Comparison of ENCODE assay signal across 8 cellular contexts in the genomic region with DNA sequence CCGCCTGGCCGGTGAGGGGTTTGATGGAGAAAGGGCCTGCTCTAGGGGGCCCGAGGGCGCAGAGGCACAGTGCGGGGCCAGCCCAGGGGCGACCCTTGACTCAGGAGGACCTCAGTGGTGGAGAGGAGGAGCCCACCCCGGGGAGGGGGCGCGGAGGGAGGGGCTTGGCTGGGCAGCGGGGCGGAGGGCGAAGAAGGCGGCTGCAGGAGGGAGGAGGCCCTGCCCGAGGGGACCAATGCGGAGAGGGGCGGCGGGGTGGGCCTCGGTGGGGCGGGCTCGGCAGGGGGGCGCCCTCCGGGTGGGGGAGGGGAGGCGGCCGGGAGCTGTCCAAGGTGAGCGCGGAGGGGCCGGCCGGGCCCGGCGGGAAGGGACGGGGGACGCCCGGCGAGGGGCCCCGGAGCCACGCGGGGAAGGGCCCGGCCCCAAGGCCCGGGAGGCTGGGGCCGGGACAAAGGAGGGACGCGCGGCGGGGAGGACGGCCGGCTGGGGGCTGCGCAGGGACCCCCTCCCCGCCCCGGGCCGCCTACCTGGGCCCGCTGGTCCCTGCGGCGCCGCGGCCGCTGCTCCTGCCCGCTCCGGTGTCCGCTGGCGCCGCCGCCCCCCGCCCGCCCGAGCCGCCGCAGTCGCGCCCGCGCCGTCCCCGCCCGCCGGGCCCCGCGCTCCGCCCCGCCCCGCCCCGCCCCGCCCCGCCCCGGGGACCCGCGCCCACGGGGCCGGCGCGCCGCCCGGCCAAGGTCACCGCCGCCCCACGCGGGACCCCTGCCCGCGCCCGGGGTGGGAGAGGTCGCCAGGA. TPM values are rescaled to one million over a fixed set of nuclear protein-coding genes. Genes with fewer than 3 reads are reported as not detected.
DNase-seq lines count a peak whose midpoint lies in the region; ATAC-seq and TF ChIP-seq lines count a peak whose summit lies in the region.

A gene with protein sequence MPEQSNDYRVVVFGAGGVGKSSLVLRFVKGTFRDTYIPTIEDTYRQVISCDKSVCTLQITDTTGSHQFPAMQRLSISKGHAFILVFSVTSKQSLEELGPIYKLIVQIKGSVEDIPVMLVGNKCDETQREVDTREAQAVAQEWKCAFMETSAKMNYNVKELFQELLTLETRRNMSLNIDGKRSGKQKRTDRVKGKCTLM (minus strand): TSS at position 596 of the 793 bp plus-strand sequence. CDS start 3,566 bp downstream, outside the sequence.

- H3K4me1 Mint-ChIP-seq in activated naive CD4-positive, alpha-beta T cell treated with anti-CD3 and anti-CD28 coated beads, Interleukin-2, amount 50 U/mL, for 24 hours = peaks cover 5% of the 10 kb centered on the region
- no peaks in the 10 kb centered on the region for H3K4me1 Mint-ChIP-seq in activated T-helper 1 cell treated with anti-CD3 and anti-CD28 coated beads, Interleukin-12 subunit alpha, Interleukin-12 subunit beta, Interleukin-2, Interleukin-4 antibody, amounts not matched to agents 30 ng/mL and 10 ng/mL and 1 ng/mL, durations not matched to agents 14 hours and 24 hours and 36 hours (ENCODE audit: low read depth)

- intact Hi-C loops in mammary epithelial cell (cut with micrococcal nuclease) = no loop called here
- intact Hi-C loops in lower lobe of right lung (cut with DNase I) = no loop called here
- intact Hi-C loops in uterus (cut with DNase I; ENCODE audit: low total_unique reads) = no loop called here
- intact Hi-C loops in activated T-helper 1 cell treated with anti-CD3 and anti-CD28 coated beads, Interleukin-12 subunit alpha, Interleukin-12 subunit beta, Interleukin-2, Interleukin-4 antibody, amounts not matched to agents 30 ng/mL and 10 ng/mL and 1 ng/mL, durations not matched to agents 14 hours and 24 hours and 36 hours (cut with micrococcal nuclease) = no loop called here

- H3K36me3 ChIP-seq in mammary epithelial cell (ENCODE audit: insufficient read depth, low read length) (no peaks in the 10 kb centered on the region), lower lobe of right lung (no peaks in the 10 kb centered on the region), uterus (no peaks in the 10 kb centered on the region)

- in situ Hi-C loops in mammary epithelial cell (cut with MboI; ENCODE audit: low sequenced_read_pairs in 2 of 2) = no loop called here

- no peak within 1 kb of the TSS for H3K9ac ChIP-seq in mammary epithelial cell (ENCODE audit: insufficient read depth, low read length)

- WGBS in mammary epithelial cell (ENCODE audit: low coverage, missing lambda C conversion rate) = no CpG with 5 or more reads among the region's 100 CpGs

- H3K4me2 ChIP-seq in mammary epithelial cell (ENCODE audit: insufficient read depth, low read depth, low read length) = peak within 1 kb of the TSS; percentile 30

- H3K79me2 ChIP-seq in mammary epithelial cell (ENCODE audit: insufficient read depth, low read length) = no peaks in the 10 kb centered on the region

- H2AFZ ChIP-seq in mammary epithelial cell (ENCODE audit: low read depth, low read length) = no peak within 1 kb of the TSS

- no peaks in the 10 kb centered on the region for H4K20me1 ChIP-seq in mammary epithelial cell (ENCODE audit: insufficient read depth, low read length)

- peak within 1 kb of the TSS; percentile 36 for H3K4me3 Mint-ChIP-seq in activated naive CD4-positive, alpha-beta T cell treated with anti-CD3 and anti-CD28 coated beads, Interleukin-2, amount 50 U/mL, for 24 hours
- no peak within 1 kb of the TSS for H3K4me3 Mint-ChIP-seq in activated T-helper 1 cell treated with anti-CD3 and anti-CD28 coated beads, Interleukin-12 subunit alpha, Interleukin-12 subunit beta, Interleukin-2, Interleukin-4 antibody, amounts not matched to agents 30 ng/mL and 10 ng/mL and 1 ng/mL, durations not matched to agents 14 hours and 24 hours and 36 hours

- CTCF ChIA-PET in mammary epithelial cell (lab: Charles Lee; ENCODE audit: low non-redundant PET) = no interaction called here

- peaks cover 13% of the 10 kb centered on the region for H3K27me3 Mint-ChIP-seq in activated naive CD4-positive, alpha-beta T cell treated with anti-CD3 and anti-CD28 coated beads, Interleukin-2, amount 50 U/mL, for 24 hours
- H3K27me3 Mint-ChIP-seq in activated T-helper 1 cell treated with anti-CD3 and anti-CD28 coated beads, Interleukin-12 subunit alpha, Interleukin-12 subunit beta, Interleukin-2, Interleukin-4 antibody, amounts not matched to agents 30 ng/mL and 10 ng/mL and 1 ng/mL, durations not matched to agents 14 hours and 24 hours and 36 hours (ENCODE audit: insufficient read depth) = peaks cover 28% of the 10 kb centered on the region

- no peaks in the 10 kb centered on the region for H3K9me3 ChIP-seq in mammary epithelial cell (replicated peaks; ENCODE audit: insufficient read depth, low read length)
- H3K9me3 ChIP-seq in lower lobe of right lung = no peaks in the 10 kb centered on the region
- no peaks in the 10 kb centered on the region for H3K9me3 ChIP-seq in uterus

- H3K27me3 ChIP-seq in mammary epithelial cell (ENCODE audit: insufficient read depth, low read length) = peaks cover 11% of the 10 kb centered on the region
- H3K27me3 ChIP-seq in lower lobe of right lung (ENCODE audit: low read depth) = peaks cover 54% of the 10 kb centered on the region
- no peaks in the 10 kb centered on the region for H3K27me3 ChIP-seq in uterus

- dilution Hi-C loops in mammary epithelial cell (cut with HindIII; ENCODE audit: low sequenced_read_pairs) = no loop called here

- H3K4me1 ChIP-seq in mammary epithelial cell (ENCODE audit: insufficient read depth, low read length) (peaks cover 14% of the 10 kb centered on the region), lower lobe of right lung (peaks cover 9% of the 10 kb centered on the region), uterus (peaks cover 0 to 32% of the 10 kb centered on the region in 2 donors)

- H3K27ac Mint-ChIP-seq in activated naive CD4-positive, alpha-beta T cell treated with anti-CD3 and anti-CD28 coated beads, Interleukin-2, amount 50 U/mL, for 24 hours = no peak within 1 kb of the TSS
- H3K27ac Mint-ChIP-seq in activated T-helper 1 cell treated with anti-CD3 and anti-CD28 coated beads, Interleukin-12 subunit alpha, Interleukin-12 subunit beta, Interleukin-2, Interleukin-4 antibody, amounts not matched to agents 30 ng/mL and 10 ng/mL and 1 ng/mL, durations not matched to agents 14 hours and 24 hours and 36 hours = no peak within 1 kb of the TSS

- no peak for TF ChIP-seq CTCF in mammary epithelial cell (conservative IDR thresholded peaks at IDR 0.05 in 1 of 2, IDR thresholded peaks at IDR 0.05 in 1 of 2; ENCODE audit: extremely low read depth in 1 of 2, insufficient read depth in 1 of 2, low read depth in 1 of 2, low read length in 2 of 2)
- TF ChIP-seq CTCF in lower lobe of right lung (IDR thresholded peaks at IDR 0.05) = no peak
- TF ChIP-seq CTCF in uterus (IDR thresholded peaks at IDR 0.05) = no peak

- DNase-seq in activated naive CD4-positive, alpha-beta T cell treated with anti-CD3 and anti-CD28 coated beads, Interleukin-2, amount 50 U/mL, for 16 hours = no peak
- no peak for DNase-seq in mammary epithelial cell
- DNase-seq in lower lobe of right lung = no peak
- no peak for DNase-seq in uterus
- no peak for DNase-seq in activated T-helper 1 cell treated with anti-CD3 and anti-CD28 coated beads, Interleukin-12 subunit alpha, Interleukin-12 subunit beta, Interleukin-2, Interleukin-4 antibody, amounts not matched to agents 30 ng/mL and 10 ng/mL and 1 ng/mL, durations not matched to agents 14 hours and 24 hours and 36 hours (ENCODE audit: low spot score)

- H3K36me3 Mint-ChIP-seq in activated naive CD4-positive, alpha-beta T cell treated with anti-CD3 and anti-CD28 coated beads, Interleukin-2, amount 50 U/mL, for 24 hours = no peaks in the 10 kb centered on the region
- no peaks in the 10 kb centered on the region for H3K36me3 Mint-ChIP-seq in activated T-helper 1 cell treated with anti-CD3 and anti-CD28 coated beads, Interleukin-12 subunit alpha, Interleukin-12 subunit beta, Interleukin-2, Interleukin-4 antibody, amounts not matched to agents 30 ng/mL and 10 ng/mL and 1 ng/mL, durations not matched to agents 14 hours and 24 hours and 36 hours (ENCODE audit: low read depth)

- ATAC-seq in lower lobe of right lung (no peak), GM18870 (IDR thresholded peaks at IDR 0.05; ENCODE audit: unreplicated experiment) (no peak), GM18519 (IDR thresholded peaks at IDR 0.05; ENCODE audit: low FRiP score, unreplicated experiment) (no peak)

- BruUV-seq in mammary epithelial cell (replicated peaks; lab: Mats Ljungman, UMichigan) = no TSS peak

- H3K4me3 ChIP-seq in mammary epithelial cell (replicated peaks in 1 of 3; ENCODE audit: insufficient read depth in 1 of 3, low read depth in 2 of 3, low read length in 3 of 3) (peak within 1 kb of the TSS in 1 of 3 experiments; percentile 21), lower lobe of right lung (peak within 1 kb of the TSS; percentile 42), uterus (peak within 1 kb of the TSS; percentile 45 to 53)

- no peak within 1 kb of the TSS for H3K27ac ChIP-seq in mammary epithelial cell (ENCODE audit: insufficient read depth, low read depth, low read length)
- H3K27ac ChIP-seq in lower lobe of right lung = no peak within 1 kb of the TSS
- H3K27ac ChIP-seq in uterus = peak within 1 kb of the TSS; percentile 81 to 88

- no peaks in the 10 kb centered on the region for H3K9me3 Mint-ChIP-seq in activated naive CD4-positive, alpha-beta T cell treated with anti-CD3 and anti-CD28 coated beads, Interleukin-2, amount 50 U/mL, for 24 hours
- H3K9me3 Mint-ChIP-seq in activated T-helper 1 cell treated with anti-CD3 and anti-CD28 coated beads, Interleukin-12 subunit alpha, Interleukin-12 subunit beta, Interleukin-2, Interleukin-4 antibody, amounts not matched to agents 30 ng/mL and 10 ng/mL and 1 ng/mL, durations not matched to agents 14 hours and 24 hours and 36 hours = peaks cover under 1% of the 10 kb centered on the region

- peak in 1 of 2 donors; percentile 12 for TF ChIP-seq POLR2A in uterus (IDR thresholded peaks at IDR 0.05)

RNA-seq across cellular contexts. Expression of the gene that starts here (rescaled TPM):
- total RNA-seq in mammary epithelial cell (1 to 10 TPM in 1 of 2 donors, under 1 TPM in 1; 0.42 to 4.3 TPM), lower lobe of right lung (0.71 TPM), uterus (10 to 100 TPM in 1 of 4 donors, 1 to 10 TPM in 3; 1.0 to 34.1 (median 4.9) TPM)
- polyA plus RNA-seq in mammary epithelial cell = 0.09 TPM
- not detected for polyA minus RNA-seq in mammary epithelial cell
- total RNA-seq in activated T-helper 1 cell treated with anti-CD3 and anti-CD28 coated beads, Interleukin-12 subunit alpha, Interleukin-12 subunit beta, Interleukin-2, Interleukin-4 antibody, amounts not matched to agents 30 ng/mL and 10 ng/mL and 1 ng/mL, durations not matched to agents 14 hours and 24 hours and 36 hours = 0.05 TPM in 1 of 2 replicates, not detected in the other

Comparison
In these comparisons a context has a peak if more than half of its experiments do, and no peak if none do; other contexts are left out.
1. H3K27ac ChIP-seq: peak in uterus (2 of 2); none in mammary epithelial cell (single experiment) and lower lobe of right lung (single experiment).